8 cellular contexts compared by ENCODE assay signal in genomic region chr17:27879987-27880608, GRCh38. TPM values are rescaled to one million over a fixed set of nuclear protein-coding genes. Genes with fewer than 3 reads are reported as not detected.
DNase-seq lines count a peak whose midpoint lies in the region; TF ChIP-seq lines count a peak whose summit lies in the region.

No MANE protein-coding gene starts in this region.

- no peak for TF ChIP-seq EP300 in suprapubic skin (IDR thresholded peaks at IDR 0.05)

- peak; percentile 95 for TF ChIP-seq CTCF in neural progenitor cell (IDR thresholded peaks at IDR 0.05)
- TF ChIP-seq CTCF in suprapubic skin (IDR thresholded peaks at IDR 0.05) = peak; percentile 53 to 66

- peaks cover 5% of the 10 kb centered on the region for H3K27me3 Mint-ChIP-seq in neural progenitor cell (ENCODE audit: insufficient read depth, low read depth)

- H3K9me3 ChIP-seq in neural progenitor cell (ENCODE audit: low read depth) (no peaks in the 10 kb centered on the region), suprapubic skin (no peaks in the 10 kb centered on the region)

- peaks cover 33% of the 10 kb centered on the region for H3K4me1 Mint-ChIP-seq in neural progenitor cell

- H3K27ac Mint-ChIP-seq in neural progenitor cell = peak overlapping the region; percentile 75

- H3K36me3 ChIP-seq in neural progenitor cell = no peaks in the 10 kb centered on the region
- H3K36me3 ChIP-seq in suprapubic skin = peaks cover 25% of the 10 kb centered on the region

- no peak overlapping the region for H3K4me3 Mint-ChIP-seq in neural progenitor cell

- no peaks in the 10 kb centered on the region for H3K27me3 ChIP-seq in neural progenitor cell
- H3K27me3 ChIP-seq in suprapubic skin = no peaks in the 10 kb centered on the region

- H3K79me2 ChIP-seq in neural progenitor cell (ENCODE audit: low read depth) = no peaks in the 10 kb centered on the region

- no peak overlapping the region for H3K27ac ChIP-seq in neural progenitor cell
- no peak overlapping the region for H3K27ac ChIP-seq in suprapubic skin

- H3K4me1 ChIP-seq in neural progenitor cell (no peaks in the 10 kb centered on the region), suprapubic skin (no peaks in the 10 kb centered on the region)

- TF ChIP-seq POLR2A in suprapubic skin (IDR thresholded peaks at IDR 0.05) = no peak

- no peaks in the 10 kb centered on the region for H3F3A ChIP-seq in neural progenitor cell (ENCODE audit: low read depth)

- WGBS in suprapubic skin = 27% methylated on average over 3 of the region's 3 CpGs

- peak; percentile 24 to 30 for DNase-seq in NCI-H2081 (lab: John Stamatoyannopoulos, UW)
- no peak for DNase-seq in NCI-H2081 treated with DMSO at 0.1 percent for 48 hours (lab: John Stamatoyannopoulos, UW)
- peak; percentile 81 for DNase-seq in HuH-7 (ENCODE audit: low spot score)
- DNase-seq in RPMI7951 (ENCODE audit: low read depth) = peak; percentile 50
- DNase-seq in activated T-helper 1 cell treated with Interleukin-2 at 50 U/mL for 16 hours (ENCODE audit: low read depth) = peak; percentile 33
- DNase-seq in fibroblast of peridontal ligament (ENCODE audit: extremely low read depth) = peak; percentile 48
- peak; percentile 87 for DNase-seq in neural progenitor cell (ENCODE audit: low spot score)
- no peak for DNase-seq in suprapubic skin (ENCODE audit: low spot score in 2 of 2)

- H3K36me3 Mint-ChIP-seq in neural progenitor cell = no peaks in the 10 kb centered on the region

- no peak overlapping the region for H2AFZ ChIP-seq in neural progenitor cell (replicated peaks)

- no peak overlapping the region for H3K4me3 ChIP-seq in neural progenitor cell
- H3K4me3 ChIP-seq in suprapubic skin = no peak overlapping the region

- H3K9ac ChIP-seq in neural progenitor cell = no peak overlapping the region

- H3K9me3 Mint-ChIP-seq in neural progenitor cell = peaks cover 2% of the 10 kb centered on the region

- H3K4me2 ChIP-seq in neural progenitor cell = no peak overlapping the region

- no peaks in the 10 kb centered on the region for H4K20me1 ChIP-seq in neural progenitor cell (ENCODE audit: low read depth)

RNA-seq across cellular contexts. Expression of gene LYRM9, which starts 13.1 kb away (rescaled TPM):
- 0.48 and 2.5 TPM in 2 replicates for total RNA-seq in RPMI7951 (2014; rRNA removed; shearing (Covaris generic))
- total RNA-seq in neural progenitor cell (ENCODE audit: low replicate concordance) (16.0 and 25.5 TPM in 2 replicates), suprapubic skin (10 to 100 TPM; 12.3 to 35.4 (median 15.2) TPM)

Comparison
In these comparisons a context has a peak if more than half of its experiments do, and no peak if none do; other contexts are left out.
1. DNase-seq: peak in NCI-H2081 (2 of 2), HuH-7 (single experiment), RPMI7951 (single experiment), activated T-helper 1 cell treated with Interleukin-2 at 50 U/mL for 16 hours (single experiment), fibroblast of peridontal ligament (single experiment) and neural progenitor cell (single experiment); none in NCI-H2081 treated with DMSO at 0.1 percent for 48 hours (single experiment) and suprapubic skin (0 of 2).